ENCODE assay signal across 9 cellular contexts in genomic region chr4:153222162-153222789, GRCh38. TPM values are rescaled to one million over a fixed set of nuclear protein-coding genes. Genes with fewer than 3 reads are reported as not detected.
DNase-seq lines count a peak whose midpoint lies in the region; ATAC-seq, FAIRE-seq and TF ChIP-seq lines count a peak whose summit lies in the region.
"Had no signal": no experiment of that assay in that cellular context is flagged by ENCODE, and none has a peak within 500 bp of the region (broad histone marks: within the 10 kb centered on the region; RNA-seq: fewer than 3 reads in every experiment).

No MANE protein-coding gene starts in this region.

- peak overlapping the region; percentile 79 for H3K4me3 Mint-ChIP-seq in activated naive CD4-positive, alpha-beta T cell treated with anti-CD3 and anti-CD28 coated beads for 36 hours
- peak overlapping the region; percentile 87 for H3K4me3 Mint-ChIP-seq in natural killer cell

- no peaks in the 10 kb centered on the region for H3K27me3 ChIP-seq in foreskin keratinocyte

- CTCF ChIA-PET in HEK293T (lab: Yijun Ruan, JAX), result interaction anchor here (0.6 to 1.6 kb wide), 2 partner anchors 11 to 248 kb away, joined by 5 to 6 read pairs; no protein-coding TSS in a partner anchor
- CTCF ChIA-PET in activated naive CD4-positive, alpha-beta T cell treated with anti-CD3 and anti-CD28 coated beads for 36 hours (lab: Charles Lee), result interaction anchor here (0.6 kb wide), 1 partner anchor 191 kb away, joined by 3 read pairs; no protein-coding TSS in a partner anchor

- H3K36me3 Mint-ChIP-seq in activated naive CD4-positive, alpha-beta T cell treated with anti-CD3 and anti-CD28 coated beads for 36 hours (ENCODE audit: low read depth), result peaks cover 10% of the 10 kb centered on the region
- peaks cover 12% of the 10 kb centered on the region for H3K36me3 Mint-ChIP-seq in natural killer cell

- POLR2A ChIA-PET in HEK293T (lab: Yijun Ruan, JAX), result interaction anchor here (1.0 to 2.6 kb wide), 9 partner anchors 10 to 244 kb away, joined by 3 to 14 read pairs (median 4); partner anchors contain the start of genes TMEM131L and TRIM2

- no peaks in the 10 kb centered on the region for H3K4me1 ChIP-seq in foreskin keratinocyte

- intact Hi-C loops in activated naive CD4-positive, alpha-beta T cell treated with anti-CD3 and anti-CD28 coated beads for 36 hours (cut with micrococcal nuclease), result loop anchor here (1.0 to 10.0 kb wide), 7 partner anchors 13 to 423 kb away; no protein-coding TSS in a partner anchor
- intact Hi-C loops in natural killer cell (cut with micrococcal nuclease), result no loop called here

- peaks cover 8% of the 10 kb centered on the region for H3K9me3 Mint-ChIP-seq in activated naive CD4-positive, alpha-beta T cell treated with anti-CD3 and anti-CD28 coated beads for 36 hours
- no peaks in the 10 kb centered on the region for H3K9me3 Mint-ChIP-seq in natural killer cell

- H3K27me3 Mint-ChIP-seq in activated naive CD4-positive, alpha-beta T cell treated with anti-CD3 and anti-CD28 coated beads for 36 hours (ENCODE audit: low read depth), result peaks cover 7% of the 10 kb centered on the region
- peaks cover 36 to 52% of the 10 kb centered on the region in 2 donors for H3K27me3 Mint-ChIP-seq in natural killer cell (ENCODE audit: low read depth in 2 of 2)

- TF ChIP-seq CTCF in foreskin keratinocyte (conservative IDR thresholded peaks at IDR 0.05), result no peak
- TF ChIP-seq CTCF in natural killer cell (IDR thresholded peaks at IDR 0.05), result no peak

- ATAC-seq in foreskin keratinocyte, result peak; percentile 84
- peak in 2 of 3 donors; percentile 21 to 29 for ATAC-seq in natural killer cell

- peak overlapping the region; percentile 21 for H3K27ac Mint-ChIP-seq in activated naive CD4-positive, alpha-beta T cell treated with anti-CD3 and anti-CD28 coated beads for 36 hours
- H3K27ac Mint-ChIP-seq in natural killer cell, result no peak overlapping the region

- FAIRE-seq in urothelium cell line (lab: Jason Lieb, UNC), result no peak

- H3K27ac ChIP-seq in foreskin keratinocyte, result peak overlapping the region; percentile 11
- H3K27ac ChIP-seq: 22Rv1 had no signal

- DNase-seq in DMS 273 (lab: John Stamatoyannopoulos, UW; ENCODE audit: unreplicated experiment) (peak; percentile 57), DMS 273 treated with DMSO at 0.1 percent for 48 hours (lab: John Stamatoyannopoulos, UW) (no peak), HEK293T (ENCODE audit: extremely low spot score) (peak; percentile 55), NCI-H2227 (lab: John Stamatoyannopoulos, UW; ENCODE audit: unreplicated experiment) (peak; percentile 39), foreskin keratinocyte (peak; percentile 66 to 81), natural killer cell (no peak), urothelium cell line (ENCODE audit: low spot score) (peak; percentile 79)
- DNase-seq in activated naive CD4-positive, alpha-beta T cell treated with anti-CD3 and anti-CD28 coated beads for 36 hours, result peak; percentile 62

- H3K4me1 Mint-ChIP-seq in activated naive CD4-positive, alpha-beta T cell treated with anti-CD3 and anti-CD28 coated beads for 36 hours (ENCODE audit: low read depth), result peaks cover 42% of the 10 kb centered on the region
- peaks cover 12 to 15% of the 10 kb centered on the region in 2 donors for H3K4me1 Mint-ChIP-seq in natural killer cell

TF ChIP-seq in HEK293T, 16 proteins besides CTCF, POLR2A, EP300 and RAD21:
- TF ChIP-seq ARNT (IDR thresholded peaks at IDR 0.05) (no peak), FOXA1 (IDR thresholded peaks at IDR 0.05) (no peak), CTBP1 (IDR thresholded peaks at IDR 0.05; ENCODE audit: borderline replicate concordance) (no peak), L3MBTL2 (conservative IDR thresholded peaks at IDR 0.05) (no peak), BHLHE40 (IDR thresholded peaks at IDR 0.05; ENCODE audit: borderline replicate concordance) (no peak), HDGF (IDR thresholded peaks at IDR 0.05; ENCODE audit: borderline replicate concordance) (no peak)

RNA-seq across cellular contexts. Expression of gene TRIM2, which starts 18.0 kb away (rescaled TPM):
- total RNA-seq in activated naive CD4-positive, alpha-beta T cell treated with anti-CD3 and anti-CD28 coated beads for 36 hours, result 1 to 10 TPM; 3.8 to 4.2 TPM
- total RNA-seq in foreskin keratinocyte, result 7.0 and 9.9 TPM in 2 replicates
- 0.91 and 1.8 TPM in 2 replicates for polyA plus RNA-seq in foreskin keratinocyte
- total RNA-seq in natural killer cell, result under 1 TPM in 1 of 3 donors, not detected in 2; 0.11 TPM

Comparison
In these comparisons a context has a peak if more than half of its experiments do, and no peak if none do; other contexts are left out.
1. DNase-seq: peak in DMS 273 (single experiment), HEK293T (single experiment), NCI-H2227 (single experiment), activated naive CD4-positive, alpha-beta T cell treated with anti-CD3 and anti-CD28 coated beads for 36 hours (single experiment), foreskin keratinocyte (2 of 2) and urothelium cell line (single experiment); none in DMS 273 treated with DMSO at 0.1 percent for 48 hours (single experiment) and natural killer cell (single experiment).